ENCODE assay signal across 13 cellular contexts in the genomic region with DNA sequence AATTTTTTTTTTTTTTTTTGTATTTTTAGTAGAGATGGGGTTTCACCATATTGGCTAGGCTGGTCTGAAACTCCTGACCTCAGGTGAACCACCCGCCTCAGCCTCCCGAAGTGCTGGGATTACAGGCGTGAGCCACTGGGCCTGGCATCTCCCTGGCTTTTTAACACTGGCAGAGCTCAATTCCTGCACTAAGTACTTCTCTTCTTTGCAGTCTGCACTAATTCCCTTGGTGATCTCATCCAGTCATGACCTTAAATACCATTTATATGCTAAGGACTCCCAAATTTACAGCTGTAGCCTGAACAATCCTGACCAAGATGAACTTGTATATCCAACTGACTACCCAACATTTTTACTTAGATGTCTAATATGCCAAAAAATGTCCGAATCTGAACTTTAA. TPM values are rescaled to one million over a fixed set of nuclear protein-coding genes. Genes with fewer than 3 reads are reported as not detected.
DNase-seq lines count a peak whose midpoint lies in the region; ATAC-seq and TF ChIP-seq lines count a peak whose summit lies in the region.
"Had no signal": no experiment of that assay in that cellular context is flagged by ENCODE, and none has a peak within 500 bp of the region (broad histone marks: within the 10 kb centered on the region; RNA-seq: fewer than 3 reads in every experiment).

No MANE protein-coding gene starts in this region.

- no peaks in the 10 kb centered on the region for H3K36me3 ChIP-seq in thoracic aorta
- H3K36me3 ChIP-seq: adrenal gland had no signal

- peaks cover 9% of the 10 kb centered on the region for H3K4me1 ChIP-seq in right cardiac atrium (ENCODE audit: control insufficient read depth, insufficient read depth, low read length)
- peaks cover 44 to 77% of the 10 kb centered on the region in 2 donors for H3K4me1 ChIP-seq in thoracic aorta (ENCODE audit: control insufficient read depth in 1 of 2, low read depth in 2 of 2)

- no peak overlapping the region for H3K4me3 ChIP-seq in cardiac fibroblast (replicated peaks in 1 of 2; ENCODE audit: low read depth in 2 of 2, low read length in 2 of 2)
- H3K4me3 ChIP-seq in right cardiac atrium (ENCODE audit: low read length), result no peak overlapping the region
- H3K4me3 ChIP-seq in thoracic aorta, result no peak overlapping the region
- H3K4me3 ChIP-seq: adrenal gland had no signal

- peak; percentile 25 for DNase-seq in HS-5 (ENCODE audit: low read depth)
- DNase-seq in cardiac fibroblast (ENCODE audit: low read depth in 2 of 2), result peak; percentile 30 to 74
- DNase-seq in right cardiac atrium, result no peak
- no peak for DNase-seq in thoracic aorta (ENCODE audit: low spot score)
- no peak for DNase-seq in cerebellum (ENCODE audit: low spot score)
- no peak for DNase-seq in RPMI8226
- DNase-seq in substantia nigra (lab: John Stamatoyannopoulos, UW), result no peak
- DNase-seq: adrenal gland; CD4-positive, alpha-beta T cell; DND-41; NCI-H1930; NCI-H524 treated with DMSO at 0.1 percent for 48 hours had no signal

- intact Hi-C loops in right cardiac atrium (cut with DNase I), result no loop called here

- TF ChIP-seq CTCF in cardiac fibroblast (IDR thresholded peaks at IDR 0.05; ENCODE audit: low read depth, low read length) (no peak), thoracic aorta (IDR thresholded peaks at IDR 0.05) (no peak)

- WGBS in right cardiac atrium, result 63% methylated on average over 4 of the region's 4 CpGs

- H3K27ac ChIP-seq in right cardiac atrium (ENCODE audit: low read length), result peak overlapping the region; percentile 37
- peak overlapping the region; percentile 75 to 76 for H3K27ac ChIP-seq in thoracic aorta
- no peak overlapping the region for H3K27ac ChIP-seq in substantia nigra (ENCODE audit: low read depth, low read length, poor library complexity, severe bottlenecking)
- H3K27ac ChIP-seq: adrenal gland had no signal

- ATAC-seq in right cardiac atrium (peak in 1 of 2 donors; percentile 23), thoracic aorta (ENCODE audit: insufficient number of reproducible peaks, low FRiP score, low read depth) (peak; percentile 67)
- ATAC-seq: activated CD4-positive, CD25-positive, alpha-beta regulatory T cell treated with anti-CD3 and anti-CD28 coated beads, Interleukin-2, amount 50 U/mL, for 24 hours had no signal

- no peaks in the 10 kb centered on the region for H3K27me3 ChIP-seq in right cardiac atrium (ENCODE audit: control insufficient read depth, insufficient read depth)
- H3K27me3 ChIP-seq in thoracic aorta (replicated peaks; ENCODE audit: insufficient read depth), result no peaks in the 10 kb centered on the region
- H3K27me3 ChIP-seq: adrenal gland had no signal

- H3K9me3 ChIP-seq in right cardiac atrium (ENCODE audit: control insufficient read depth, low read length) (no peaks in the 10 kb centered on the region), thoracic aorta (no peaks in the 10 kb centered on the region)
- H3K9me3 ChIP-seq: adrenal gland had no signal

RNA-seq across cellular contexts. Expression of a gene that starts 10.2 kb away (rescaled TPM):
- total RNA-seq in right cardiac atrium (100 to 1,000 TPM in 2 of 4 donors, 10 to 100 TPM in 2; 94.1 to 104 (median 100) TPM), thoracic aorta (10 to 100 TPM; 56.0 to 65.2 TPM), cerebellum (111 TPM)
- 36.3 TPM for polyA plus RNA-seq in right cardiac atrium

RNA-seq across cellular contexts. Expression of a gene that starts 10.7 kb away (rescaled TPM):
- 1 to 10 TPM; 5.4 to 6.3 (median 5.8) TPM for total RNA-seq in right cardiac atrium
- 4.6 TPM for polyA plus RNA-seq in right cardiac atrium
- total RNA-seq in thoracic aorta, result 10 to 100 TPM in 1 of 2 donors, 1 to 10 TPM in 1; 4.7 to 11.6 TPM
- 11.0 TPM for total RNA-seq in cerebellum

Comparison
In these comparisons a context has a peak if more than half of its experiments do, and no peak if none do; other contexts are left out.
1. DNase-seq: peak in HS-5 (single experiment) and cardiac fibroblast (2 of 2); none in right cardiac atrium (0 of 3), thoracic aorta (single experiment), cerebellum (single experiment), RPMI8226 (single experiment) and substantia nigra (0 of 49).